8 cellular contexts compared by ENCODE assay signal in the genomic region with DNA sequence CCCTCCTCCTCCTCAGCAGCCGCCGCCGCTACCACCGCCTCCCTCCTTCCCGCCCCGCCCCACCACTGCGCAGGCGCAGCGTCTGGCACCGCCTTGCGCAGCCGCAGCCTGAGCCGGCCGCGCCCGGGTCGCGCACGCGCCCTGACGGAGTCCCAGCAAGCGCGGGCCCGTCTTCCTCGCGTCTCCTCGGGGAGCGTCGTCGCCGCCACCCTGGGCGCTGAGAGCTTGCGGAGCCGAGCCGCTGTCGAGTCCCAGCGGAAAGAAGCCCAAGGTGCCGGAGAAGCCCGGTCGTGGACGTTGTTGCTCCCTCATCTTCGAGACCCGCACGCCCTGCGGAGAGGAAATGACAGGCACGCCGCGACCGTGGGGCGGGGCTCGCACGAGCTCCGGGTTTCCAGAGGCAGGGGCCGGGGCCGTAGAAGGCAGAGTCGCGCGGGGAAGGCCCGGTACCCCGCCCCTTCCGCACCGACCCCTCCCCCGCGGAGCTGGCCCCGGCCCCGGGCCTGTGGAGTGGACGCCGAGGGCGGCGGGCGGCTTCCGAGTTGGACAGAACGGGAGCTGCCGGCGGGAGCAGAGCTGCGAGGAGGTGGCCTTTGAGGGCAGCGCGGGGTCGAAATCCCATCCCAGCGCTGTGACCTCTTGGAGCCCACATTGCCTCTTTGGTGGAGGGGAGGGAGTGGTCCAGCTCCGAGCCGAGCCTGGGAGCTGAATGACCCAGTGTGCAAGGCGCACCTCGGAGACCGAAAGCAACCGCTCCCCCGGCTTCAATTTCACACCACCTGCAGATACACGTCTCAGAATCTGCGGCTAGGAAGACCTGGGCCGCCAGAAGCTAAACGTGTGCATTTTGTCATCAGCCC. TPM values are rescaled to one million over a fixed set of nuclear protein-coding genes. Genes with fewer than 3 reads are reported as not detected.
DNase-seq lines count a peak whose midpoint lies in the region; ATAC-seq, FAIRE-seq and TF ChIP-seq lines count a peak whose summit lies in the region.

No MANE protein-coding gene starts in this region.

- ATAC-seq in GM18505 (IDR thresholded peaks at IDR 0.05; ENCODE audit: unreplicated experiment) (peak; percentile 50), HG02943 (IDR thresholded peaks at IDR 0.05; ENCODE audit: low read depth, unreplicated experiment) (peak; percentile 50), T-helper 17 cell (peak; percentile 77)

- DNase-seq in NCI-H187 treated with DMSO at 0.1 percent for 48 hours (lab: John Stamatoyannopoulos, UW) (peak; percentile 75), T-helper 17 cell (peak; percentile 96 to 97 (median 97)), right atrium auricular region (ENCODE audit: low spot score) (peak; percentile 92), pulmonary artery endothelial cell (ENCODE audit: low read depth, low spot score) (peak; percentile 79), urothelium cell line (ENCODE audit: low spot score) (peak; percentile 99)

- FAIRE-seq in urothelium cell line (lab: Jason Lieb, UNC), result peak; percentile 77

- peaks cover 0 to 36% of the 10 kb centered on the region in 2 donors for H3K4me1 ChIP-seq in right atrium auricular region

- TF ChIP-seq CTCF in right atrium auricular region (IDR thresholded peaks at IDR 0.05), result no peak

- H3K4me3 ChIP-seq in right atrium auricular region, result peak overlapping the region; percentile 79 to 91

- H3K4me3 Mint-ChIP-seq in T-helper 17 cell, result peak overlapping the region; percentile 92

- H3K9me3 ChIP-seq in T-helper 17 cell (ENCODE audit: control insufficient read depth, low read length, poor library complexity, severe bottlenecking) (no peaks in the 10 kb centered on the region), right atrium auricular region (no peaks in the 10 kb centered on the region)

- peak overlapping the region; percentile 92 for H3K27ac Mint-ChIP-seq in T-helper 17 cell

- H3K27ac ChIP-seq in angular gyrus (ENCODE audit: low read depth, low read length) (peak overlapping the region; percentile 86), right atrium auricular region (peak overlapping the region; percentile 95 to 97)

- no peaks in the 10 kb centered on the region for H3K27me3 ChIP-seq in right atrium auricular region

- peak; percentile 81 for TF ChIP-seq POLR2A in GM18505 (IDR thresholded peaks at IDR 0.05; ENCODE audit: borderline replicate concordance, extremely low read depth, insufficient read depth, insufficient read length)

- peaks cover 8% of the 10 kb centered on the region for H3K36me3 Mint-ChIP-seq in T-helper 17 cell (ENCODE audit: low read depth)

- H3K36me3 ChIP-seq in right atrium auricular region, result no peaks in the 10 kb centered on the region

- peaks cover 69% of the 10 kb centered on the region for H3K4me1 Mint-ChIP-seq in T-helper 17 cell

- H3K27me3 Mint-ChIP-seq in T-helper 17 cell, result no peaks in the 10 kb centered on the region

RNA-seq across cellular contexts. Expression of a gene that starts 0.5 kb away (rescaled TPM):
- 10 to 100 TPM; 53.3 to 64.9 TPM for total RNA-seq in T-helper 17 cell
- 10 to 100 TPM; 13.4 to 17.6 TPM for total RNA-seq in right atrium auricular region
- 52.7 and 57.8 TPM in 2 replicates for total RNA-seq in pulmonary artery endothelial cell

Comparison
In these comparisons a context has a peak if more than half of its experiments do, and no peak if none do; other contexts are left out.
1. Peak in every context shown above with its lines: DNase-seq, ATAC-seq, H3K4me3 ChIP-seq and H3K27ac ChIP-seq.